In genomic region chr18:76821875-76822509, GRCh38 we compare ENCODE assay signal across 9 cellular contexts. TPM values are rescaled to one million over a fixed set of nuclear protein-coding genes. Genes with fewer than 3 reads are reported as not detected.
DNase-seq lines count a peak whose midpoint lies in the region; ATAC-seq, FAIRE-seq and TF ChIP-seq lines count a peak whose summit lies in the region.
"Had no signal": no experiment of that assay in that cellular context is flagged by ENCODE, and none has a peak within 500 bp of the region (broad histone marks: within the 10 kb centered on the region; RNA-seq: fewer than 3 reads in every experiment).

No MANE protein-coding gene starts in this region.

- 0% methylated on average over 12 of the region's 89 CpGs for WGBS in SK-N-SH (ENCODE audit: low lambda C conversion rate)

- no peak for FAIRE-seq in urothelium cell line (lab: Jason Lieb, UNC)
- FAIRE-seq: islet of Langerhans had no signal

- peak overlapping the region; percentile 59 for H3K27ac Mint-ChIP-seq in Caco-2 (ENCODE audit: unreplicated experiment)
- H3K27ac Mint-ChIP-seq in activated naive CD8-positive, alpha-beta T cell treated with anti-CD3 and anti-CD28 coated beads, Interleukin-2, amount 50 U/mL, for 24 hours = peak overlapping the region; percentile 76

- H4K20me1 ChIP-seq in SK-N-SH (ENCODE audit: insufficient read depth) = 0 out of 2 replicates have a peak, but pooled peaks cover 5% of the 10 kb centered on the region

- ATAC-seq in GM19455 (IDR thresholded peaks at IDR 0.05; ENCODE audit: unreplicated experiment) (peak; percentile 37), HG03571 (IDR thresholded peaks at IDR 0.05; ENCODE audit: unreplicated experiment) (peak; percentile 35), left cardiac atrium (peak; percentile 72 to 74)
- peak; percentile 50 for ATAC-seq in activated naive CD8-positive, alpha-beta T cell treated with anti-CD3 and anti-CD28 coated beads, Interleukin-2, amount 50 U/mL, for 24 hours

- H3K79me2 ChIP-seq in SK-N-SH (ENCODE audit: insufficient read depth) = peaks cover 90% of the 10 kb centered on the region

- H3K27me3 ChIP-seq in Caco-2 (replicated peaks; ENCODE audit: control insufficient read depth, insufficient read depth, low read length) (no peaks in the 10 kb centered on the region), SK-N-SH (ENCODE audit: insufficient read depth) (no peaks in the 10 kb centered on the region)

- peak overlapping the region; percentile 81 to 91 for H3K27ac ChIP-seq in SK-N-SH (ENCODE audit: low read depth in 2 of 2, low read length in 1 of 2)

- H3K36me3 ChIP-seq in Caco-2 (ENCODE audit: control insufficient read depth, insufficient read depth, low read length) = no peaks in the 10 kb centered on the region
- H3K36me3 ChIP-seq in SK-N-SH (replicated peaks in 1 of 2; ENCODE audit: control insufficient read depth in 1 of 2, insufficient read depth in 2 of 2, low read length in 1 of 2) = peaks cover 0 to 6% of the 10 kb centered on the region in 2 experiments

- intact Hi-C loops in Caco-2 (cut with micrococcal nuclease; ENCODE audit: unreplicated experiment) (loop anchor here (5.0 kb wide), 1 partner anchor 235 kb away; no protein-coding TSS in a partner anchor), left cardiac atrium (cut with DNase I) (no loop called here), posterior vena cava (cut with DNase I) (no loop called here)

- H3K27me3 Mint-ChIP-seq in Caco-2 (ENCODE audit: insufficient read depth, unreplicated experiment) = no peaks in the 10 kb centered on the region
- H3K27me3 Mint-ChIP-seq in activated naive CD8-positive, alpha-beta T cell treated with anti-CD3 and anti-CD28 coated beads, Interleukin-2, amount 50 U/mL, for 24 hours = no peaks in the 10 kb centered on the region

- H3K36me3 Mint-ChIP-seq in Caco-2 (ENCODE audit: insufficient read depth, unreplicated experiment) = peaks cover 6% of the 10 kb centered on the region
- H3K36me3 Mint-ChIP-seq in activated naive CD8-positive, alpha-beta T cell treated with anti-CD3 and anti-CD28 coated beads, Interleukin-2, amount 50 U/mL, for 24 hours (ENCODE audit: low read depth) = peaks cover 10% of the 10 kb centered on the region

- BruUV-seq in Caco-2 (replicated peaks; lab: Mats Ljungman, UMichigan) = TSS peak; percentile 59

- peak overlapping the region; percentile 80 for H3K4me3 Mint-ChIP-seq in Caco-2 (ENCODE audit: unreplicated experiment)
- H3K4me3 Mint-ChIP-seq in activated naive CD8-positive, alpha-beta T cell treated with anti-CD3 and anti-CD28 coated beads, Interleukin-2, amount 50 U/mL, for 24 hours = peak overlapping the region; percentile 88

- peak overlapping the region; percentile 98 for H3K4me2 ChIP-seq in SK-N-SH

- peak overlapping the region; percentile 67 for H2AFZ ChIP-seq in SK-N-SH (ENCODE audit: low read depth)

- no peaks in the 10 kb centered on the region for H3K4me1 Mint-ChIP-seq in Caco-2 (ENCODE audit: low read depth, unreplicated experiment)
- H3K4me1 Mint-ChIP-seq in activated naive CD8-positive, alpha-beta T cell treated with anti-CD3 and anti-CD28 coated beads, Interleukin-2, amount 50 U/mL, for 24 hours = peaks cover 39% of the 10 kb centered on the region

- POLR2A ChIA-PET in Caco-2 (lab: Charles Lee) (interaction anchor here (0.6 kb wide), 1 partner anchor 21 kb away, joined by 6 read pairs; no protein-coding TSS in a partner anchor), SK-N-SH (lab: Yijun Ruan, JAX) (interaction anchor here (0.6 to 1.3 kb wide), 2 partner anchors 15 to 34 kb away, joined by 3 to 4 read pairs; no protein-coding TSS in a partner anchor)

- no peak for TF ChIP-seq EP300 in SK-N-SH (IDR thresholded peaks at IDR 0.05; ENCODE audit: borderline replicate concordance in 1 of 2, low read depth in 1 of 2, low read length in 1 of 2)

- H3K9me3 ChIP-seq in Caco-2 = no peaks in the 10 kb centered on the region
- H3K9me3 ChIP-seq in SK-N-SH = no peaks in the 10 kb centered on the region

- peak overlapping the region; percentile 90 for H3K9ac ChIP-seq in SK-N-SH

- H3K9me2 ChIP-seq in SK-N-SH = no peaks in the 10 kb centered on the region

- H3K4me3 ChIP-seq in Caco-2 (ENCODE audit: low read depth, low read length) = peak overlapping the region; percentile 84
- H3K4me3 ChIP-seq in SK-N-SH (ENCODE audit: low read depth in 2 of 2, low read length in 1 of 2) = peak overlapping the region; percentile 85 to 96

- TF ChIP-seq CTCF in Caco-2 (IDR thresholded peaks at IDR 0.05; ENCODE audit: insufficient read depth in 1 of 2, low read depth in 1 of 2, low read length in 1 of 2, severe bottlenecking in 1 of 2, unreplicated experiment in 1 of 2) = no peak
- no peak for TF ChIP-seq CTCF in SK-N-SH (IDR thresholded peaks at IDR 0.05)

- DNase-seq in Caco-2 (peak in 1 of 2 experiments; percentile 38), SK-N-SH (peak; percentile 95), left cardiac atrium (peak; percentile 69), posterior vena cava (ENCODE audit: low spot score) (peak; percentile 90), urothelium cell line (ENCODE audit: low spot score) (peak; percentile 80)
- peak; percentile 62 for DNase-seq in activated naive CD8-positive, alpha-beta T cell treated with anti-CD3 and anti-CD28 coated beads, Interleukin-2, amount 50 U/mL, for 24 hours

- no peaks in the 10 kb centered on the region for H3K9me3 Mint-ChIP-seq in Caco-2 (ENCODE audit: unreplicated experiment)
- no peaks in the 10 kb centered on the region for H3K9me3 Mint-ChIP-seq in activated naive CD8-positive, alpha-beta T cell treated with anti-CD3 and anti-CD28 coated beads, Interleukin-2, amount 50 U/mL, for 24 hours

- CTCF ChIA-PET in Caco-2 (lab: Charles Lee) (no interaction called here), SK-N-SH (lab: Yijun Ruan, JAX) (interaction anchor here (1.2 to 3.6 kb wide), 4 partner anchors 10 to 275 kb away, joined by 3 to 42 read pairs (median 12); no protein-coding TSS in a partner anchor)

- H3F3A ChIP-seq in SK-N-SH (replicated peaks; ENCODE audit: insufficient read depth) = no peaks in the 10 kb centered on the region

- TF ChIP-seq RAD21 in SK-N-SH (IDR thresholded peaks at IDR 0.05; ENCODE audit: low read length) = no peak

- H3K4me1 ChIP-seq in Caco-2 (no peaks in the 10 kb centered on the region), SK-N-SH (ENCODE audit: control insufficient read depth in 1 of 2, insufficient read depth in 2 of 2, low read depth in 1 of 2, low read length in 1 of 2) (peaks cover 3 to 13% of the 10 kb centered on the region in 2 experiments; a peak in 1 of 4 replicates)

TF ChIP-seq in SK-N-SH, 30 proteins besides CTCF, POLR2A, EP300 and RAD21:
- TF ChIP-seq MAX (IDR thresholded peaks at IDR 0.05; ENCODE audit: low read depth) (peak; percentile 59), ELF1 (IDR thresholded peaks at IDR 0.05) (peak; percentile 75), JUND (IDR thresholded peaks at IDR 0.05) (no peak), NRF1 (IDR thresholded peaks at IDR 0.05; ENCODE audit: low read depth, low read length) (peak; percentile 55), REST (IDR thresholded peaks at IDR 0.05; ENCODE audit: low read depth, low read length) (0 out of 2 replicates have a peak, but pooled peaks have one; percentile 7), YY1 (IDR thresholded peaks at IDR 0.05; ENCODE audit: low read depth) (0 out of 2 replicates have a peak, but pooled peaks have one; percentile 56), MXI1 (IDR thresholded peaks at IDR 0.05; ENCODE audit: low read depth, low read length) (peak; percentile 69; the same call in 1 of the 2 replicates), FOXM1 (IDR thresholded peaks at IDR 0.05; ENCODE audit: low read depth) (no peak)

RNA-seq across cellular contexts. Expression of gene ZNF236, which starts 0.4 kb away (rescaled TPM):
- total RNA-seq in Caco-2 (2022) = 13.7 and 14.9 TPM in 2 replicates
- polyA plus RNA-seq in SK-N-SH (2012; rRNA removed) = 4.2 and 6.0 TPM in 2 replicates
- polyA plus RNA-seq in SK-N-SH (2012; cell fraction: cytosol; rRNA removed) = 2.4 and 2.9 TPM in 2 replicates
- polyA plus RNA-seq in SK-N-SH (2012; cell fraction: nucleus; rRNA removed) = 18.3 and 18.6 TPM in 2 replicates
- total RNA-seq in left cardiac atrium = 10 to 100 TPM; 11.7 to 12.1 TPM
- total RNA-seq in posterior vena cava = 10 to 100 TPM; 14.1 to 14.2 TPM
